ENCODE assay signal across 8 cellular contexts in the genomic region with DNA sequence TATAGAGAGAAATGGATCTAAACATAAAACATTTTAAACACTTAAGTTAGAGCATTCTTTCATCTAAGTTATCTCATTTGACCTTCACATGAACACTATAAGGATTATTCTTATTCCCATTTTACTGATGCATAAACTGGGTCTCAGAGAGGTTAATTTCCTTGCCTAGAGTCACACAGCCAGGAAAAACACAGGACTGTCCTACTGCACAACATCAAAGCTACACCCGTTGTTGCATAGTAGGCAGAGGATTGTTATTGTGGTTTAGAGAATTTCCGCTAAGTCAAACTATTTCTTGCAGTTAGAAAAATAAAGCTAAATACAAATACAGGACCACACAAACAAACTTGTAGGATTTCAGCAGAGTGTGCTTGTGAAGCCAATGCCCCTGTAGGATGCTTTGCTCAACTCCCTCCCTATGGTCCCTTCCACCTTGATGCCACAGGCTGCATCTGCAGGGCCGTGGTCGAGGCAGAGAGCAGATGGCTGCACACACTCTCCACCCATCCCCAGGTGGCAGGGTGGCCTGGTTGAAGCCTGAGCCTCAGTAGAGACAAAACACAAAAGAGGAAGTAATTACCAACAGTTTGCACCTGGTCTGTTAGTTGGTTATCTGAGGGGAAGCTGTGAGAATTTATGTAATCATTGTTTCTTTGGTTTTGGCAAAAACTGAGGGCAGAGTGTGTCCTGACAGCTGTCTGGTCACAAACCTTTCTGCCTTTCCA.
A peak's percentile ranks its signal among the peaks of the same experiment; 100 is the strongest.
DNase-seq lines count a peak whose midpoint lies in the region; ATAC-seq and TF ChIP-seq lines count a peak whose summit lies in the region.

No MANE protein-coding gene starts in this region.

- no peaks in the 10 kb centered on the region for H4K20me1 ChIP-seq in SU-DHL-6 (ENCODE audit: low read depth, low read length)

- H3K27me3 ChIP-seq in SU-DHL-6 (ENCODE audit: low read length), result no peaks in the 10 kb centered on the region

- H3K27ac ChIP-seq in SU-DHL-6 (ENCODE audit: low read depth, low read length), result peak overlapping the region; percentile 85
- no peak overlapping the region for H3K27ac ChIP-seq in caudate nucleus (ENCODE audit: low read depth, low read length)

- ATAC-seq in GM19463 (IDR thresholded peaks at IDR 0.05; ENCODE audit: unreplicated experiment) (peak; percentile 84), HG03439 (IDR thresholded peaks at IDR 0.05; ENCODE audit: unreplicated experiment) (peak; percentile 77)

- no peak overlapping the region for H3K4me3 ChIP-seq in GM12864 (ENCODE audit: low read depth, low read length)
- H3K4me3 ChIP-seq in SU-DHL-6 (ENCODE audit: insufficient read depth, low read length, poor library complexity, severe bottlenecking), result peak overlapping the region; percentile 5

- H2AFZ ChIP-seq in SU-DHL-6 (ENCODE audit: low read depth, low read length, severe bottlenecking), result no peak overlapping the region

- H3K36me3 ChIP-seq in SU-DHL-6 (ENCODE audit: low read length), result no peaks in the 10 kb centered on the region

- DNase-seq in GM12864 (ENCODE audit: low read depth) (peak; percentile 73), superior temporal gyrus (ENCODE audit: extremely low spot score) (no peak), midbrain (lab: John Stamatoyannopoulos, UW) (no peak), glomerular visceral epithelial cell (ENCODE audit: extremely low spot score) (no peak), caudate nucleus (lab: John Stamatoyannopoulos, UW) (no peak)

- H3K9me2 ChIP-seq in SU-DHL-6 (replicated peaks; ENCODE audit: insufficient read depth, low read length), result no peaks in the 10 kb centered on the region

- peak overlapping the region; percentile 52 for H3K4me2 ChIP-seq in SU-DHL-6 (ENCODE audit: low read depth, low read length, poor library complexity, severe bottlenecking)

- no peaks in the 10 kb centered on the region for H3K79me2 ChIP-seq in SU-DHL-6 (ENCODE audit: insufficient read depth, low read length)

- no peaks in the 10 kb centered on the region for H3K9me3 ChIP-seq in SU-DHL-6 (ENCODE audit: insufficient read depth, low read length)

- H3F3A ChIP-seq in SU-DHL-6 (ENCODE audit: insufficient read depth), result peaks cover 16% of the 10 kb centered on the region

- H3K9ac ChIP-seq in SU-DHL-6 (ENCODE audit: low read length), result no peak overlapping the region

- no peak for TF ChIP-seq CTCF in GM12864 (IDR thresholded peaks at IDR 0.05; ENCODE audit: low read depth, low read length, missing control alignments)
- no peak for TF ChIP-seq CTCF in SU-DHL-6 (IDR thresholded peaks at IDR 0.05; ENCODE audit: insufficient read depth, low read length, poor library complexity, severe bottlenecking)
